Comparison of ENCODE assay signal across 11 cellular contexts in the genomic region with DNA sequence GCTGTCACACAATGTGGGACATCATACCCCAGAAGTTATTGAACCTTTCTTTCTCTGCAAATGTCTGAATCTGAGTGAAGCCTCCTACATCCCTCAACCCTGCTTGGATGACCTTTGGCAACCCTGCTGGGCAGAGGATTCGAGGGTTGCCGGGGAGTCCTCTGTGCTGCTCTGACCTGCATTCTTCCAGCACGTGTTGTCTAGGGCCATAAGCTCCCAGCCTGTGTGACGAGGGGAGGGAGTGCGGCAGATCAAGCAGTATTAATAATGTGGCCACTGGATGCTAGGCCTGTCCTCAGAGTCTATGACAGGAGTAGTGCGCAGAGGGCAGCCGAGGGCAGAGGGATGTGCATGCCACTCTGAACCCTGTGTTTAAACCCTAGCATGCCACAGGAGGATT.
"Had no signal": no experiment of that assay in that cellular context is flagged by ENCODE, and none has a peak within 500 bp of the region (broad histone marks: within the 10 kb centered on the region; RNA-seq: fewer than 3 reads in every experiment).

No MANE protein-coding gene starts in this region.

- H3K27ac Mint-ChIP-seq: activated CD8-positive, alpha-beta memory T cell treated with anti-CD3 and anti-CD28 coated beads, Interleukin-2, amount 10 ng/mL, durations not matched to agents 7 days and 5 days; dendritic cell treated with granulocyte-macrophage colony-stimulating factor and Interleukin-4, amounts not matched to agents 40 ng/mL and 50 ng/mL, for 4 days; memory B cell had no signal

- H3K27me3 ChIP-seq: pancreas, tibial nerve had no signal

- H3K9me3 ChIP-seq: pancreas, tibial nerve had no signal

- H3K27me3 Mint-ChIP-seq: dendritic cell treated with granulocyte-macrophage colony-stimulating factor and Interleukin-4, amounts not matched to agents 40 ng/mL and 50 ng/mL, for 4 days had no signal

- H3K4me3 ChIP-seq: pancreas, tibial nerve had no signal

- DNase-seq: activated CD4-positive, alpha-beta T cell treated with anti-CD3 and anti-CD28 coated beads, Interleukin-2, amount 50 U/mL, for 4 hours; activated CD4-positive, CD25-positive, alpha-beta regulatory T cell treated with anti-CD3 and anti-CD28 coated beads, Interleukin-2, amount 50 U/mL, for 72 hours; activated CD8-positive, alpha-beta memory T cell treated with anti-CD3 and anti-CD28 coated beads, Interleukin-2, amount 10 ng/mL, durations not matched to agents 7 days and 5 days; activated naive CD4-positive, alpha-beta T cell; glutamatergic neuron; pancreas; small intestine; T-helper 2 cell had no signal

- H3K4me3 Mint-ChIP-seq: activated CD8-positive, alpha-beta memory T cell treated with anti-CD3 and anti-CD28 coated beads, Interleukin-2, amount 10 ng/mL, durations not matched to agents 7 days and 5 days; dendritic cell treated with granulocyte-macrophage colony-stimulating factor and Interleukin-4, amounts not matched to agents 40 ng/mL and 50 ng/mL, for 4 days; memory B cell had no signal

- H3K27ac ChIP-seq: pancreas, tibial nerve had no signal

- H3K36me3 ChIP-seq: pancreas, tibial nerve had no signal

- H3K36me3 Mint-ChIP-seq: activated CD8-positive, alpha-beta memory T cell treated with anti-CD3 and anti-CD28 coated beads, Interleukin-2, amount 10 ng/mL, durations not matched to agents 7 days and 5 days; memory B cell had no signal

- H3K4me1 Mint-ChIP-seq: activated CD8-positive, alpha-beta memory T cell treated with anti-CD3 and anti-CD28 coated beads, Interleukin-2, amount 10 ng/mL, durations not matched to agents 7 days and 5 days; memory B cell had no signal

- H3K9me3 Mint-ChIP-seq: dendritic cell treated with granulocyte-macrophage colony-stimulating factor and Interleukin-4, amounts not matched to agents 40 ng/mL and 50 ng/mL, for 4 days; memory B cell had no signal
